Comparison of ENCODE assay signal across 17 cellular contexts in the genomic region with DNA sequence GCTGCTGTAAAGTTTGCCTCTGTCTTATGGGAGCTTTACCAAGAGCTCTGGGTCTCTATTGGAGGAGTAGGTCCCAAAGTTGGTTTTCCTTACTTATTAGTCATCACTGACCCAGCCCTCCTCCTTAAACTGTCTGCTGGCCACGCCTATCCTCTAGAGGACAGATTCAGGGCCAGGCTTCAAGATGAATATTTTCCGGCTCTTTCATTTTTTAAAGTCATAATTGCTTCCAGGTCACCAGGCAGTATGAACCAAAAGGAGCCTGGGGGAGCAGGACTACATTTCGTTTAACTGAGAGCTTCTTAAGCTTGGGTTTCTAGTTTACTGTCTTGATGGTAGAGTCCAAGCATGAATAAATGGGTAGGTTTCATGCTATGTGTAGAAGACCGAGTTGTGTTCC. TPM values are rescaled to one million over a fixed set of nuclear protein-coding genes. Genes with fewer than 3 reads are reported as not detected.
DNase-seq lines count a peak whose midpoint lies in the region; ATAC-seq and TF ChIP-seq lines count a peak whose summit lies in the region.
"Had no signal": no experiment of that assay in that cellular context is flagged by ENCODE, and none has a peak within 500 bp of the region (broad histone marks: within the 10 kb centered on the region; RNA-seq: fewer than 3 reads in every experiment).

No MANE protein-coding gene starts in this region.

- ATAC-seq in omental fat pad (ENCODE audit: low FRiP score) = peak; percentile 84
- no peak for ATAC-seq in HG02981 (IDR thresholded peaks at IDR 0.05; ENCODE audit: unreplicated experiment)
- no peak for ATAC-seq in HG02623 (IDR thresholded peaks at IDR 0.05; ENCODE audit: unreplicated experiment)
- ATAC-seq: activated CD8-positive, alpha-beta memory T cell treated with anti-CD3 and anti-CD28 coated beads, Interleukin-2, amount 10 ng/mL, durations not matched to agents 7 days and 5 days; GM12878 had no signal

- DNase-seq in EH (ENCODE audit: low read depth) = peak; percentile 78
- peak; percentile 52 for DNase-seq in M059J (ENCODE audit: low read depth)
- DNase-seq in epithelial cell of esophagus (ENCODE audit: low read depth) = peak; percentile 16
- no peak for DNase-seq in omental fat pad (ENCODE audit: low spot score)
- DNase-seq in NCI-H69 (lab: John Stamatoyannopoulos, UW) = no peak
- DNase-seq in activated CD4-positive, alpha-beta T cell treated with anti-CD3 and anti-CD28 coated beads, Interleukin-2, amount 50 U/mL, for 48 hours = no peak
- DNase-seq: activated CD8-positive, alpha-beta memory T cell treated with anti-CD3 and anti-CD28 coated beads, Interleukin-2, amount 10 ng/mL, durations not matched to agents 7 days and 5 days; activated naive CD8-positive, alpha-beta T cell treated with anti-CD3 and anti-CD28 coated beads for 36 hours; effector memory CD4-positive, alpha-beta T cell; NCI-H2171 treated with DMSO at 0.1 percent for 48 hours; PC-9; substantia nigra; T1000 had no signal

- no peak overlapping the region for H3K4me3 ChIP-seq in epithelial cell of esophagus (ENCODE audit: low read length)
- H3K4me3 ChIP-seq: GM12878, HAP-1, PC-9 had no signal

- no peak for TF ChIP-seq CTCF in epithelial cell of esophagus (IDR thresholded peaks at IDR 0.05; ENCODE audit: insufficient read depth, low read depth, low read length, missing control alignments)
- TF ChIP-seq CTCF in omental fat pad (IDR thresholded peaks at IDR 0.05) = no peak

RNA-seq across cellular contexts. Expression of a gene that starts 13.7 kb away (rescaled TPM):
- 1.7 and 4.0 TPM in 2 replicates for total RNA-seq in M059J (2014; rRNA removed; shearing (Covaris generic))
- total RNA-seq in omental fat pad = 1 to 10 TPM; 4.9 to 8.0 (median 5.2) TPM

Comparison
In these comparisons a context has a peak if more than half of its experiments do, and no peak if none do; other contexts are left out.
1. DNase-seq: peak in EH (single experiment), M059J (single experiment) and epithelial cell of esophagus (single experiment); none in omental fat pad (single experiment), NCI-H69 (single experiment) and activated CD4-positive, alpha-beta T cell treated with anti-CD3 and anti-CD28 coated beads, Interleukin-2, amount 50 U/mL, for 48 hours (0 of 2).